In the genomic region with DNA sequence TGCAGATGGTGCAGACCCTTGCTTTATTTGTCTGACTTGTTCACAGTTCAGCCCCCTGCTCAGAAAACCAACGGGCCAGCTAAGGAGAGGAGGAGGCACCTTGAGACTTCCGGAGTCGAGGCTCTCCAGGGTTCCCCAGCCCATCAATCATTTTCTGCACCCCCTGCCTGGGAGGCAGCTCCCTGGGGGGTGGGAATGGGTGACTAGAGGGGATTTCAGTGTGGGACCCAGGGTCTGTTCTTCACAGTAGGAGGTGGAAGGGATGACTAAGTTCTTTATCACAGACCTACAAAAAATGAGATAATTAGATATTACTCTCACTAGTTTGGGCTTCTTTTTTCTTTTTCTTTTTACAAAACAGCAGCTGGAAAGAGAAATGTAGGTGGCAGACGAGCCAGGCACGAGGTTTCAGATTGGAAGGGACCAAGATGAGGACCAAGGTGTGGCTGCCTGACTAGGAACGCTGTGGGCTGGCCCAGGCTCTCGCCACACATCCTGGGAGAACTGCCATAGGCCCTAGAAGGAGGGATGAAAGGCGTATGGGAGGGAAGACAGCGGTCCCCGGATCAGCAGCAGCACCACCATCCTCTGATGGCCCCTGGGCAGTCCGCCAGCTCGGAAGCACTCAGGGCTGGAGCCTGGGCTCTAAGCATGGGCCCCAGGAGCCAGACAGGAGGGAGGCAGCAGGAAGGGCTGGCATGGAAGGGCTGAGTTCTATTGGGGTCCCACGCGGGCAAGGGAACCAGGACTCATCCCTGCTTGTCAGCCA, we compare ENCODE assay signal across 8 cellular contexts. TPM values are rescaled to one million over a fixed set of nuclear protein-coding genes. Genes with fewer than 3 reads are reported as not detected.
DNase-seq lines count a peak whose midpoint lies in the region; ATAC-seq, FAIRE-seq and TF ChIP-seq lines count a peak whose summit lies in the region.

No MANE protein-coding gene starts in this region.

- ATAC-seq in right cardiac atrium (peak; percentile 8 to 12), thoracic aorta (ENCODE audit: insufficient number of reproducible peaks, low FRiP score, low read depth) (no peak), GM21423 (IDR thresholded peaks at IDR 0.05; ENCODE audit: unreplicated experiment) (no peak)

- H3K9me3 Mint-ChIP-seq in T-helper 1 cell treated with Interleukin-12 subunit alpha and Interleukin-12 subunit beta and Interleukin-4 antibody, amounts not matched to agents 30 μg/mL and 1 μg/mL, for 36 hours: no peaks in the 10 kb centered on the region
- no peaks in the 10 kb centered on the region for H3K9me3 Mint-ChIP-seq in activated T-helper 2 cell treated with anti-CD3 and anti-CD28 coated beads, Interferon-gamma antibody, Interleukin-2, Interleukin-4, amounts not matched to agents 10 μg/mL and 5 μg/mL and 100 μg/mL, durations not matched to agents 14 hours and 24 hours and 36 hours

- H3K27ac ChIP-seq in right cardiac atrium (ENCODE audit: low read length): peak overlapping the region; percentile 66
- peak overlapping the region; percentile 95 to 98 for H3K27ac ChIP-seq in thoracic aorta

- H3K4me1 Mint-ChIP-seq in T-helper 1 cell treated with Interleukin-12 subunit alpha and Interleukin-12 subunit beta and Interleukin-4 antibody, amounts not matched to agents 30 μg/mL and 1 μg/mL, for 36 hours (ENCODE audit: low read depth): peaks cover 23% of the 10 kb centered on the region
- H3K4me1 Mint-ChIP-seq in activated T-helper 2 cell treated with anti-CD3 and anti-CD28 coated beads, Interferon-gamma antibody, Interleukin-2, Interleukin-4, amounts not matched to agents 10 μg/mL and 5 μg/mL and 100 μg/mL, durations not matched to agents 14 hours and 24 hours and 36 hours (ENCODE audit: low read depth): peaks cover 26% of the 10 kb centered on the region

- in situ Hi-C loops in GM13976 (cut with MboI; ENCODE audit: low sequenced_read_pairs, unreplicated experiment): no loop called here

- 51% methylated on average over 14 of the region's 14 CpGs for WGBS in right cardiac atrium

- no peaks in the 10 kb centered on the region for H3K27me3 Mint-ChIP-seq in T-helper 1 cell treated with Interleukin-12 subunit alpha and Interleukin-12 subunit beta and Interleukin-4 antibody, amounts not matched to agents 30 μg/mL and 1 μg/mL, for 36 hours (ENCODE audit: low read depth)
- no peaks in the 10 kb centered on the region for H3K27me3 Mint-ChIP-seq in activated T-helper 2 cell treated with anti-CD3 and anti-CD28 coated beads, Interferon-gamma antibody, Interleukin-2, Interleukin-4, amounts not matched to agents 10 μg/mL and 5 μg/mL and 100 μg/mL, durations not matched to agents 14 hours and 24 hours and 36 hours (ENCODE audit: low read depth)

- intact Hi-C loops in activated T-helper 2 cell treated with anti-CD3 and anti-CD28 coated beads, Interferon-gamma antibody, Interleukin-2, Interleukin-4, amounts not matched to agents 10 μg/mL and 5 μg/mL and 100 μg/mL, durations not matched to agents 14 hours and 24 hours and 36 hours (cut with micrococcal nuclease): no loop called here
- intact Hi-C loops in right cardiac atrium (cut with DNase I): loop anchor here in 3 of 4 donors (5.0 to 10.0 kb wide), 3 partner anchors 80 to 145 kb away; a partner anchor contains a TSS

- peak overlapping the region; percentile 59 for H3K27ac Mint-ChIP-seq in T-helper 1 cell treated with Interleukin-12 subunit alpha and Interleukin-12 subunit beta and Interleukin-4 antibody, amounts not matched to agents 30 μg/mL and 1 μg/mL, for 36 hours
- peak overlapping the region; percentile 52 for H3K27ac Mint-ChIP-seq in activated T-helper 2 cell treated with anti-CD3 and anti-CD28 coated beads, Interferon-gamma antibody, Interleukin-2, Interleukin-4, amounts not matched to agents 10 μg/mL and 5 μg/mL and 100 μg/mL, durations not matched to agents 14 hours and 24 hours and 36 hours

- FAIRE-seq in D721Med (lab: Jason Lieb, UNC): no peak

- peaks cover 6% of the 10 kb centered on the region for H3K4me1 ChIP-seq in right cardiac atrium (ENCODE audit: control insufficient read depth, insufficient read depth, low read length)
- peaks cover 62 to 96% of the 10 kb centered on the region in 2 donors for H3K4me1 ChIP-seq in thoracic aorta (ENCODE audit: control insufficient read depth in 1 of 2, low read depth in 2 of 2)

- no peak overlapping the region for H3K4me3 Mint-ChIP-seq in T-helper 1 cell treated with Interleukin-12 subunit alpha and Interleukin-12 subunit beta and Interleukin-4 antibody, amounts not matched to agents 30 μg/mL and 1 μg/mL, for 36 hours
- H3K4me3 Mint-ChIP-seq in activated T-helper 2 cell treated with anti-CD3 and anti-CD28 coated beads, Interferon-gamma antibody, Interleukin-2, Interleukin-4, amounts not matched to agents 10 μg/mL and 5 μg/mL and 100 μg/mL, durations not matched to agents 14 hours and 24 hours and 36 hours (ENCODE audit: low read depth): no peak overlapping the region

- no peak overlapping the region for H3K4me3 ChIP-seq in right cardiac atrium (ENCODE audit: low read length)
- H3K4me3 ChIP-seq in thoracic aorta: no peak overlapping the region

- no peaks in the 10 kb centered on the region for H3K27me3 ChIP-seq in right cardiac atrium (ENCODE audit: control insufficient read depth, insufficient read depth)
- no peaks in the 10 kb centered on the region for H3K27me3 ChIP-seq in thoracic aorta (replicated peaks; ENCODE audit: insufficient read depth)

- H3K36me3 Mint-ChIP-seq in T-helper 1 cell treated with Interleukin-12 subunit alpha and Interleukin-12 subunit beta and Interleukin-4 antibody, amounts not matched to agents 30 μg/mL and 1 μg/mL, for 36 hours (ENCODE audit: low read depth): peaks cover 17% of the 10 kb centered on the region
- peaks cover 31% of the 10 kb centered on the region for H3K36me3 Mint-ChIP-seq in activated T-helper 2 cell treated with anti-CD3 and anti-CD28 coated beads, Interferon-gamma antibody, Interleukin-2, Interleukin-4, amounts not matched to agents 10 μg/mL and 5 μg/mL and 100 μg/mL, durations not matched to agents 14 hours and 24 hours and 36 hours (ENCODE audit: low read depth)

- TF ChIP-seq CTCF in thoracic aorta (IDR thresholded peaks at IDR 0.05) (no peak), D721Med (IDR thresholded peaks at IDR 0.05; ENCODE audit: insufficient read depth, missing control alignments) (no peak), GM13976 (IDR thresholded peaks at IDR 0.05; ENCODE audit: borderline replicate concordance, control extremely low read depth, extremely low read depth, insufficient read depth, missing control alignments) (no peak)

- H3K9me3 ChIP-seq in right cardiac atrium (ENCODE audit: control insufficient read depth, low read length) (no peaks in the 10 kb centered on the region), thoracic aorta (no peaks in the 10 kb centered on the region)

- no peaks in the 10 kb centered on the region for H3K36me3 ChIP-seq in thoracic aorta

- DNase-seq in T-helper 1 cell (no peak), right cardiac atrium (peak; percentile 60 to 87 (median 83)), thoracic aorta (ENCODE audit: low spot score) (no peak), D721Med (ENCODE audit: insufficient read length, low spot score) (no peak), GM13976 (ENCODE audit: low spot score) (no peak)
- DNase-seq in activated T-helper 2 cell treated with anti-CD3 and anti-CD28 coated beads, Interferon-gamma antibody, Interleukin-2, Interleukin-4, amounts not matched to agents 10 μg/mL and 5 μg/mL and 100 μg/mL, durations not matched to agents 14 hours and 24 hours and 36 hours (ENCODE audit: low spot score): no peak

RNA-seq across cellular contexts. Expression of a gene that starts 14.2 kb away (rescaled TPM):
- total RNA-seq in activated T-helper 2 cell treated with anti-CD3 and anti-CD28 coated beads, Interferon-gamma antibody, Interleukin-2, Interleukin-4, amounts not matched to agents 10 μg/mL and 5 μg/mL and 100 μg/mL, durations not matched to agents 14 hours and 24 hours and 36 hours: 94.0 and 95.1 TPM in 2 replicates
- total RNA-seq in right cardiac atrium (100 to 1,000 TPM in 3 of 4 donors, 10 to 100 TPM in 1; 95.4 to 114 (median 105) TPM), thoracic aorta (10 to 100 TPM; 26.7 to 31.4 TPM)
- polyA plus RNA-seq in right cardiac atrium: 133 TPM

RNA-seq across cellular contexts. Expression of a gene that starts 39.6 kb away (rescaled TPM):
- 17.6 and 21.0 TPM in 2 replicates for total RNA-seq in activated T-helper 2 cell treated with anti-CD3 and anti-CD28 coated beads, Interferon-gamma antibody, Interleukin-2, Interleukin-4, amounts not matched to agents 10 μg/mL and 5 μg/mL and 100 μg/mL, durations not matched to agents 14 hours and 24 hours and 36 hours
- 1 to 10 TPM; 4.7 to 9.0 (median 7.6) TPM for total RNA-seq in right cardiac atrium
- 3.8 TPM for polyA plus RNA-seq in right cardiac atrium
- 10 to 100 TPM in 1 of 2 donors, 1 to 10 TPM in 1; 6.8 to 13.8 TPM for total RNA-seq in thoracic aorta

Comparison
In these comparisons a context has a peak if more than half of its experiments do, and no peak if none do; other contexts are left out.
1. DNase-seq: peak in right cardiac atrium (3 of 3); none in T-helper 1 cell (0 of 5), activated T-helper 2 cell treated with anti-CD3 and anti-CD28 coated beads, Interferon-gamma antibody, Interleukin-2, Interleukin-4, amounts not matched to agents 10 μg/mL and 5 μg/mL and 100 μg/mL, durations not matched to agents 14 hours and 24 hours and 36 hours (single experiment), thoracic aorta (single experiment), D721Med (single experiment) and GM13976 (single experiment).
2. ATAC-seq: peak in right cardiac atrium (2 of 2); none in thoracic aorta (single experiment) and GM21423 (single experiment).